8 cellular contexts compared by ENCODE assay signal in genomic region chr19:3276341-3276799, GRCh38. TPM values are rescaled to one million over a fixed set of nuclear protein-coding genes. Genes with fewer than 3 reads are reported as not detected.
DNase-seq lines count a peak whose midpoint lies in the region; ATAC-seq and TF ChIP-seq lines count a peak whose summit lies in the region.

No MANE protein-coding gene starts in this region.

- H4K20me1 ChIP-seq in Loucy (ENCODE audit: insufficient read depth, low read length, poor library complexity, severe bottlenecking): no peaks in the 10 kb centered on the region
- H4K20me1 ChIP-seq in smooth muscle cell (ENCODE audit: low read depth): no peaks in the 10 kb centered on the region

- H3F3A ChIP-seq in Loucy (ENCODE audit: low read depth): no peaks in the 10 kb centered on the region
- H3F3A ChIP-seq in smooth muscle cell (ENCODE audit: low read depth): no peaks in the 10 kb centered on the region

- no peak for ATAC-seq in GM19397 (IDR thresholded peaks at IDR 0.05; ENCODE audit: unreplicated experiment)

- TF ChIP-seq CTCF in Loucy (conservative IDR thresholded peaks at IDR 0.05; ENCODE audit: low read length) (no peak), smooth muscle cell (IDR thresholded peaks at IDR 0.05; ENCODE audit: borderline replicate concordance, insufficient read depth, poor library complexity, severe bottlenecking) (no peak)

- no peaks in the 10 kb centered on the region for H3K9me2 ChIP-seq in Loucy (replicated peaks; ENCODE audit: low read depth, low read length)

- H3K4me2 ChIP-seq in Loucy (ENCODE audit: low read depth, low read length, poor library complexity, severe bottlenecking) (peak overlapping the region; percentile 68), smooth muscle cell (no peak overlapping the region)

- H3K4me1 ChIP-seq in Loucy (ENCODE audit: insufficient read depth, low read length, poor library complexity, severe bottlenecking): peaks cover 13% of the 10 kb centered on the region
- H3K4me1 ChIP-seq in smooth muscle cell (ENCODE audit: low read depth): peaks cover 9% of the 10 kb centered on the region

- H2AFZ ChIP-seq in Loucy (ENCODE audit: low read length) (peak overlapping the region; percentile 64; the same call in 1 of the 2 replicates), smooth muscle cell (ENCODE audit: low read depth) (no peak overlapping the region)

- H3K4me3 ChIP-seq in Loucy (ENCODE audit: low read length, poor library complexity, severe bottlenecking) (peak overlapping the region; percentile 56), smooth muscle cell (no peak overlapping the region)

- H3K9ac ChIP-seq in Loucy (ENCODE audit: low read depth, low read length, poor library complexity, severe bottlenecking) (no peak overlapping the region), smooth muscle cell (ENCODE audit: low read depth) (no peak overlapping the region)

- whole genome bisulfite sequencing in smooth muscle cell (ENCODE audit: low lambda C conversion rate): 7% methylated on average over 6 of the region's 11 CpGs

- no peaks in the 10 kb centered on the region for H3K36me3 ChIP-seq in Loucy (ENCODE audit: insufficient read depth, low read length)
- no peaks in the 10 kb centered on the region for H3K36me3 ChIP-seq in smooth muscle cell (ENCODE audit: low read depth)

- H3K27ac ChIP-seq in smooth muscle cell (ENCODE audit: low read depth): no peak overlapping the region

- H3K79me2 ChIP-seq in Loucy (ENCODE audit: insufficient read depth, low read length): no peaks in the 10 kb centered on the region
- no peaks in the 10 kb centered on the region for H3K79me2 ChIP-seq in smooth muscle cell (ENCODE audit: low read depth)

- H3K27me3 ChIP-seq in Loucy (ENCODE audit: insufficient read depth, low read length, poor library complexity, severe bottlenecking): no peaks in the 10 kb centered on the region
- H3K27me3 ChIP-seq in smooth muscle cell (ENCODE audit: low read depth): peaks cover 14% of the 10 kb centered on the region

- H3K9me3 ChIP-seq in Loucy (ENCODE audit: insufficient read depth, low read depth, low read length) (no peaks in the 10 kb centered on the region), smooth muscle cell (replicated peaks; ENCODE audit: low read depth) (no peaks in the 10 kb centered on the region)

- peak; percentile 84 for DNase-seq in D341Med (ENCODE audit: low spot score)
- peak; percentile 70 for DNase-seq in activated CD4-positive, alpha-beta T cell treated with anti-CD3 and anti-CD28 coated beads for 48 hours
- DNase-seq in germinal center (ENCODE audit: low spot score): peak; percentile 52
- peak in 2 of 3 experiments; percentile 10 to 42 for DNase-seq in stimulated activated CD4-positive, alpha-beta T cell treated with anti-CD3 and anti-CD28 coated beads, TNF-alpha, amount 100 ng/mL, for 24 hours (ENCODE audit: low read depth in 3 of 3)
- no peak for DNase-seq in cerebellum (ENCODE audit: low spot score)
- DNase-seq in smooth muscle cell (lab: John Stamatoyannopoulos, UW; ENCODE audit: unreplicated experiment): no peak

RNA-seq across cellular contexts. Expression of gene CELF5, which starts 51.9 kb away (rescaled TPM):
- total RNA-seq in cerebellum: 37.6 TPM
- total RNA-seq in smooth muscle cell: not detected in 2 replicates
- polyA plus RNA-seq in smooth muscle cell: 0.18 TPM in 1 of 2 replicates, not detected in the other

Comparison
In these comparisons a context has a peak if more than half of its experiments do, and no peak if none do; other contexts are left out.
1. DNase-seq: peak in D341Med (single experiment), activated CD4-positive, alpha-beta T cell treated with anti-CD3 and anti-CD28 coated beads for 48 hours (single experiment), germinal center (single experiment) and stimulated activated CD4-positive, alpha-beta T cell treated with anti-CD3 and anti-CD28 coated beads, TNF-alpha, amount 100 ng/mL, for 24 hours (2 of 3); none in cerebellum (single experiment) and smooth muscle cell (single experiment).
2. RNA of gene CELF5, which starts 51.9 kb away (total RNA-seq): 37.6 TPM in cerebellum (single experiment); not detected in smooth muscle cell; every median in the first group is over 10 times any median in the second.